Comparison of ENCODE assay signal across 8 cellular contexts in genomic region chr14:102363182-102363952, GRCh38. TPM values are rescaled to one million over a fixed set of nuclear protein-coding genes. Genes with fewer than 3 reads are reported as not detected.
DNase-seq lines count a peak whose midpoint lies in the region; ATAC-seq and TF ChIP-seq lines count a peak whose summit lies in the region.

No MANE protein-coding gene starts in this region.

- H3K9ac ChIP-seq in endodermal cell (ENCODE audit: extremely low read depth, low read length, poor library complexity, severe bottlenecking) (peak overlapping the region; percentile 70), stomach smooth muscle (ENCODE audit: low read length in 2 of 2) (peak overlapping the region; percentile 82 to 88)

- H3K36me3 ChIP-seq in endodermal cell (ENCODE audit: control insufficient read depth, insufficient read depth, low read length) (peaks cover 2% of the 10 kb centered on the region), stomach smooth muscle (ENCODE audit: control insufficient read depth in 2 of 2, insufficient read depth in 2 of 2, low read length in 2 of 2) (peaks cover 3 to 6% of the 10 kb centered on the region in 2 donors)

- peaks cover 2% of the 10 kb centered on the region for H3K36me3 Mint-ChIP-seq in endodermal cell (ENCODE audit: low read depth)

- TF ChIP-seq CTCF in HL-60 (IDR thresholded peaks at IDR 0.05; ENCODE audit: insufficient read depth, low read length) (no peak), WI38 (IDR thresholded peaks at IDR 0.05; ENCODE audit: low read depth, low read length) (no peak), endodermal cell (conservative IDR thresholded peaks at IDR 0.05) (no peak)

- no peak overlapping the region for H3K4me3 Mint-ChIP-seq in endodermal cell

- H3K4me3 ChIP-seq in HL-60 (replicated peaks; ENCODE audit: insufficient read depth, low read length) = peak overlapping the region; percentile 84
- H3K4me3 ChIP-seq in WI38 (ENCODE audit: low read depth, low read length) = peak overlapping the region; percentile 91
- H3K4me3 ChIP-seq in endodermal cell (ENCODE audit: low read length) = peak overlapping the region; percentile 99
- H3K4me3 ChIP-seq in mononuclear cell (ENCODE audit: low read length) = peak overlapping the region; percentile 66
- peak overlapping the region; percentile 89 to 94 for H3K4me3 ChIP-seq in stomach smooth muscle (ENCODE audit: low read length in 2 of 2)

- peaks cover 10% of the 10 kb centered on the region for H3K4me1 Mint-ChIP-seq in endodermal cell

- H3K4me1 ChIP-seq in endodermal cell (ENCODE audit: control insufficient read depth, insufficient read depth, low read length) (peaks cover 5% of the 10 kb centered on the region), mononuclear cell (ENCODE audit: insufficient read depth, low read length) (peaks cover 24% of the 10 kb centered on the region), stomach smooth muscle (ENCODE audit: control insufficient read depth, insufficient read depth, low read length) (peaks cover 17% of the 10 kb centered on the region)

- peak; percentile 21 for ATAC-seq in GM19463 (IDR thresholded peaks at IDR 0.05; ENCODE audit: unreplicated experiment)

- WGBS in endodermal cell (ENCODE audit: insufficient coverage in 1 of 2, insufficient read length in 1 of 2), 2 experiments = 4 to 8% methylated on average over 24 to 53 of the region's 53 CpGs

- H3K9me3 Mint-ChIP-seq in endodermal cell = no peaks in the 10 kb centered on the region

- H3K27ac ChIP-seq in HL-60 (replicated peaks) (peak overlapping the region; percentile 80), endodermal cell (ENCODE audit: low read depth, low read length) (peak overlapping the region; percentile 52), stomach smooth muscle (ENCODE audit: low read length) (peak overlapping the region; percentile 83)

- no peaks in the 10 kb centered on the region for H3K27me3 ChIP-seq in HL-60 (ENCODE audit: insufficient read depth, poor library complexity, severe bottlenecking)
- no peaks in the 10 kb centered on the region for H3K27me3 ChIP-seq in endodermal cell (ENCODE audit: control insufficient read depth, insufficient read depth, low read length, poor library complexity, severe bottlenecking)
- H3K27me3 ChIP-seq in mononuclear cell (ENCODE audit: insufficient read depth, low read length) = no peaks in the 10 kb centered on the region
- no peaks in the 10 kb centered on the region for H3K27me3 ChIP-seq in stomach smooth muscle (ENCODE audit: control insufficient read depth in 1 of 2, insufficient read depth in 2 of 2, low read length in 2 of 2)

- no peaks in the 10 kb centered on the region for H3K27me3 Mint-ChIP-seq in endodermal cell (ENCODE audit: insufficient read depth)

- peak overlapping the region; percentile 79 for H3K27ac Mint-ChIP-seq in endodermal cell

- H3K9me3 ChIP-seq in endodermal cell (ENCODE audit: control insufficient read depth, low read length) (no peaks in the 10 kb centered on the region), mononuclear cell (ENCODE audit: low read depth, low read length) (no peaks in the 10 kb centered on the region), stomach smooth muscle (ENCODE audit: control insufficient read depth in 2 of 2, low read length in 2 of 2) (no peaks in the 10 kb centered on the region)

- DNase-seq in COLO829 (ENCODE audit: low spot score) (peak; percentile 8), HL-60 (ENCODE audit: low read depth in 1 of 2, low spot score in 1 of 2) (peak in 1 of 2 experiments; percentile 17), endodermal cell (no peak), NCI-H2107 treated with DMSO at 0.1 percent for 48 hours (lab: John Stamatoyannopoulos, UW; ENCODE audit: unreplicated experiment) (no peak)

RNA-seq across cellular contexts. Expression of gene TECPR2, which starts 0.6 kb away (rescaled TPM):
- total RNA-seq in endodermal cell (10 to 100 TPM; 27.7 to 28.0 TPM), mononuclear cell (2.7 TPM)
- 11.5 TPM for polyA plus RNA-seq in endodermal cell (2013, experiment 1 of 2)
- polyA plus RNA-seq in endodermal cell (2013, experiment 2 of 2) = 11.9 TPM

RNA-seq across cellular contexts. Expression of gene CINP, which starts 0.7 kb away (rescaled TPM):
- total RNA-seq in endodermal cell (10 to 100 TPM; 33.3 to 38.3 TPM), mononuclear cell (20.6 TPM)
- polyA plus RNA-seq in endodermal cell (2013, experiment 1 of 2) = 33.4 TPM
- polyA plus RNA-seq in endodermal cell (2013, experiment 2 of 2) = 39.2 TPM

RNA-seq across cellular contexts. Expression of gene ZNF839, which starts 43.8 kb away (rescaled TPM):
- total RNA-seq in endodermal cell (10 to 100 TPM; 16.5 to 19.1 TPM), mononuclear cell (12.5 TPM)
- 12.7 TPM for polyA plus RNA-seq in endodermal cell (2013, experiment 1 of 2)
- 12.5 TPM for polyA plus RNA-seq in endodermal cell (2013, experiment 2 of 2)

RNA-seq across cellular contexts. Expression of gene MOK, which starts 58.4 kb away (rescaled TPM):
- total RNA-seq in endodermal cell (100 to 1,000 TPM in 1 of 2 donors, 10 to 100 TPM in 1; 60.3 to 102 TPM), mononuclear cell (2.2 TPM)
- 15.4 TPM for polyA plus RNA-seq in endodermal cell (2013, experiment 1 of 2)
- polyA plus RNA-seq in endodermal cell (2013, experiment 2 of 2) = 17.6 TPM
